Comparison of ENCODE assay signal across 7 cellular contexts in the genomic region with DNA sequence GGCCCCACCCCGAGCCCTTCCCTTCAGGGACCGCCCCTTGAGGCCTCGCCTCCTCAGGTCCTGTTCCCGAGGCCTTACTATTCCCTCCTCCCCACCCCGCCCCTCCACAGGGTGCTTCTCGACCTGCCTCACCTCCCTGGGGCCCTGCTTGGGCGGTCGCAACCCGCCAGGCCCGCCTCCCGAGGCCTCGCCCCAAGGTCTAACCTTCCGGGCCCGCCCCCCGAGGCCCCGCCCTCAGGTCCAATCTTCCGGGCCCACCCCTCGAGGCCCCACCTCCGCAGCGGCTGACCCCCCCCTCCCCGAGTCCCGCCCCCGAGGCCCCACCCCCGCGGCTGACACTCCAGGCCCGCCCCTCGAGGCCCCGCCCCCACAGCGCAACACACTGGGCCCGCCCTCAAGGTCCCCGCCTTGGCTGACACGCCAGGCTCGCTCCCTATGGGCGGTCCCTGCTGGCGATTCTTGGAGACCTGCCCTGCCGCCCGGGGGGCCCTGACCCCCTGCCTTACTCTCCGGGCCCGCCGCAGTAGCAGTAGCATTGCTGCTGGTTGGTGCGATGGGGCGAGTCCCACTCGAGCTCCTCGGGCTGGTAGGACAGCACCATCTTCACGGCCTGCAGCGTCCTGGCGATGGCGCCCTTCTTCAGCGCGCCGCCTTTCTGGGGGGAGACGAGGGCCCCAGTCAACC. TPM values are rescaled to one million over a fixed set of nuclear protein-coding genes. Genes with fewer than 3 reads are reported as not detected.
DNase-seq lines count a peak whose midpoint lies in the region; ATAC-seq, FAIRE-seq and TF ChIP-seq lines count a peak whose summit lies in the region.

No MANE protein-coding gene starts in this region.

- DNase-seq in GM12892 (ENCODE audit: insufficient read length) (peak; percentile 92), NCI-H187 treated with DMSO at 0.1 percent for 48 hours (lab: John Stamatoyannopoulos, UW) (peak; percentile 56), coronary artery (ENCODE audit: low spot score) (peak; percentile 99), left lobe of liver (ENCODE audit: low spot score) (peak; percentile 99)
- DNase-seq in activated CD4-positive, alpha-beta T cell treated with anti-CD3 and anti-CD28 coated beads for 48 hours, result peak; percentile 98
- DNase-seq in stimulated activated CD4-positive, alpha-beta T cell treated with anti-CD3 and anti-CD28 coated beads, Interleukin-2, amount 100 ng/mL, for 24 hours, result peak; percentile 98

- peak; percentile 88 for ATAC-seq in HG02642 (IDR thresholded peaks at IDR 0.05; ENCODE audit: poor library complexity, unreplicated experiment)
- ATAC-seq in left lobe of liver, result peak; percentile 92

- TF ChIP-seq POLR2A in GM12892 (IDR thresholded peaks at IDR 0.05; ENCODE audit: low read depth, low read length), result peak; percentile 29; the same call in 1 of the 2 replicates

- peak overlapping the region; percentile 79 for H3K4me3 ChIP-seq in coronary artery

- peak overlapping the region; percentile 89 to 95 for H3K27ac ChIP-seq in coronary artery

- TF ChIP-seq CTCF in coronary artery (IDR thresholded peaks at IDR 0.05), result no peak

- peak; percentile 70 for FAIRE-seq in GM12892 (lab: Jason Lieb, UNC)

RNA-seq across cellular contexts. Expression of gene PHF19, which starts 8.2 kb away (rescaled TPM):
- 70.4 TPM for polyA plus RNA-seq in GM12892 (2012; ENCODE audit: missing spikeins)
- 2.4 TPM for total RNA-seq in left lobe of liver

RNA-seq across cellular contexts. Expression of gene PSMD5, which starts 26.1 kb away (rescaled TPM):
- 21.9 TPM for polyA plus RNA-seq in GM12892 (2012; ENCODE audit: missing spikeins)
- total RNA-seq in left lobe of liver, result 44.4 TPM

RNA-seq across cellular contexts. Expression of gene TRAF1, which starts 57.8 kb away (rescaled TPM):
- polyA plus RNA-seq in GM12892 (2012; ENCODE audit: missing spikeins), result 116 TPM
- total RNA-seq in left lobe of liver, result 3.0 TPM

Comparison
In these comparisons a context has a peak if more than half of its experiments do, and no peak if none do; other contexts are left out.
1. Peak in every context shown above with its lines: DNase-seq, ATAC-seq, H3K4me3 ChIP-seq and H3K27ac ChIP-seq.